In genomic region chr9:121698627-121699270, GRCh38 we compare ENCODE assay signal across 8 cellular contexts. TPM values are rescaled to one million over a fixed set of nuclear protein-coding genes. Genes with fewer than 3 reads are reported as not detected.
DNase-seq lines count a peak whose midpoint lies in the region; ATAC-seq and TF ChIP-seq lines count a peak whose summit lies in the region.

No MANE protein-coding gene starts in this region.

- H3K27ac Mint-ChIP-seq in memory B cell = no peak overlapping the region

- H2AFZ ChIP-seq in mammary epithelial cell (ENCODE audit: low read depth, low read length) = no peak overlapping the region

- H3K36me3 ChIP-seq in mammary epithelial cell (ENCODE audit: insufficient read depth, low read length) = no peaks in the 10 kb centered on the region

- H3K4me1 ChIP-seq in mammary epithelial cell (ENCODE audit: insufficient read depth, low read length) = peaks cover 44% of the 10 kb centered on the region

- no peak overlapping the region for H3K9ac ChIP-seq in mammary epithelial cell (ENCODE audit: insufficient read depth, low read length)

- no peaks in the 10 kb centered on the region for H3K9me3 ChIP-seq in mammary epithelial cell (replicated peaks; ENCODE audit: insufficient read depth, low read length)

- dilution Hi-C loops in mammary epithelial cell (cut with HindIII; ENCODE audit: low sequenced_read_pairs) = no loop called here

- peak; percentile 50 for DNase-seq in NCI-H510A (lab: John Stamatoyannopoulos, UW)
- DNase-seq in NCI-H510A treated with DMSO at 0.1 percent for 48 hours (lab: John Stamatoyannopoulos, UW) = no peak
- peak; percentile 40 for DNase-seq in NCI-H1105 (lab: John Stamatoyannopoulos, UW)
- no peak for DNase-seq in mammary epithelial cell
- peak in 1 of 2 donors; percentile 32 for DNase-seq in memory B cell (ENCODE audit: low spot score in 2 of 2)

- no peaks in the 10 kb centered on the region for H3K9me3 Mint-ChIP-seq in memory B cell

- H3K27me3 ChIP-seq in mammary epithelial cell (ENCODE audit: insufficient read depth, low read length) = no peaks in the 10 kb centered on the region

- H4K20me1 ChIP-seq in mammary epithelial cell (ENCODE audit: insufficient read depth, low read length) = no peaks in the 10 kb centered on the region

- CTCF ChIA-PET in mammary epithelial cell (lab: Charles Lee; ENCODE audit: low non-redundant PET) = no interaction called here

- H3K36me3 Mint-ChIP-seq in memory B cell = no peaks in the 10 kb centered on the region

- H3K4me3 Mint-ChIP-seq in memory B cell = peak overlapping the region; percentile 71

- intact Hi-C loops in mammary epithelial cell (cut with micrococcal nuclease) = no loop called here

- ATAC-seq in memory B cell (ENCODE audit: low read depth) (peak; percentile 16), GM21423 (IDR thresholded peaks at IDR 0.05; ENCODE audit: unreplicated experiment) (no peak), HG03565 (IDR thresholded peaks at IDR 0.05; ENCODE audit: unreplicated experiment) (no peak), HG03469 (IDR thresholded peaks at IDR 0.05; ENCODE audit: unreplicated experiment) (no peak)

- peaks cover 39% of the 10 kb centered on the region for H3K79me2 ChIP-seq in mammary epithelial cell (ENCODE audit: insufficient read depth, low read length)

- no peak for TF ChIP-seq CTCF in mammary epithelial cell (conservative IDR thresholded peaks at IDR 0.05 in 1 of 2, IDR thresholded peaks at IDR 0.05 in 1 of 2; ENCODE audit: extremely low read depth in 1 of 2, insufficient read depth in 1 of 2, low read depth in 1 of 2, low read length in 2 of 2)

- H3K4me2 ChIP-seq in mammary epithelial cell (ENCODE audit: insufficient read depth, low read depth, low read length) = peak overlapping the region; percentile 68

- H3K27me3 Mint-ChIP-seq in memory B cell = peaks cover 12% of the 10 kb centered on the region

- H3K4me3 ChIP-seq in mammary epithelial cell (replicated peaks in 1 of 3; ENCODE audit: insufficient read depth in 1 of 3, low read depth in 2 of 3, low read length in 3 of 3) = peak overlapping the region in 2 of 3 experiments; percentile 72 to 88

- no peak overlapping the region for H3K27ac ChIP-seq in mammary epithelial cell (ENCODE audit: insufficient read depth, low read depth, low read length)

- BruUV-seq in mammary epithelial cell (replicated peaks; lab: Mats Ljungman, UMichigan) = no TSS peak

- in situ Hi-C loops in mammary epithelial cell (cut with MboI; ENCODE audit: low sequenced_read_pairs in 2 of 2) = no loop called here

- H3K4me1 Mint-ChIP-seq in memory B cell = peaks cover 18% of the 10 kb centered on the region

- WGBS in mammary epithelial cell (ENCODE audit: low coverage, missing lambda C conversion rate) = 22% methylated on average over 7 of the region's 89 CpGs

RNA-seq across cellular contexts. Expression of gene DAB2IP, which starts 47.3 kb away (rescaled TPM):
- 100 to 1,000 TPM in 1 of 2 donors, 10 to 100 TPM in 1; 78.4 to 103 TPM for total RNA-seq in mammary epithelial cell
- 60.0 TPM for polyA plus RNA-seq in mammary epithelial cell
- polyA minus RNA-seq in mammary epithelial cell = 122 TPM

Comparison
In these comparisons a context has a peak if more than half of its experiments do, and no peak if none do; other contexts are left out.
1. DNase-seq: peak in NCI-H510A (single experiment) and NCI-H1105 (single experiment); none in NCI-H510A treated with DMSO at 0.1 percent for 48 hours (single experiment) and mammary epithelial cell (single experiment).